Comparison of ENCODE assay signal across 12 cellular contexts in the genomic region with DNA sequence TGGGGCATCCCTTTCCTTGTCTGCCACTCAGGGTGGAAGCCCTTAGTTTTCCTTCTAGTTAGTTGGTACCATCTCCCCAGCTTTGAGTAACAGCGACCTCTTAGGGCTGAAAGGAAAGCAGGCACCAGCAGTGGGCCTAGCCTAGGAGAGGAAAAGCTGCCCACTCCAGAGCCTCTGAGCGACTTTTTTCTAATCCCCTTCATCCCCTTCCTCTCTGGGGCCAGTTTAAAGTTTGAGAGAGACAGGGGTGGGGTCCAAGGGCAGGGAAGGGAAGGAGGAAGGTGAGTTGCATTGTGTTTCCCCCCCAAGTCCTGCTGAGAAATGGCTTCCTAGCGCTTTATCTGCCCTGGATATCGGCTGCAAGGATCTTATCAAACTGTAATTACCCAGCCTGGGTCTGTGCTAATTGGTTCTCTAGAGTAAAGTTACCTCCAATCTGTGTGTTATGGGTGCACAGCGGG.
DNase-seq lines count a peak whose midpoint lies in the region; ATAC-seq, FAIRE-seq and TF ChIP-seq lines count a peak whose summit lies in the region.
"Had no signal": no experiment of that assay in that cellular context is flagged by ENCODE, and none has a peak within 500 bp of the region (broad histone marks: within the 10 kb centered on the region; RNA-seq: fewer than 3 reads in every experiment).

No MANE protein-coding gene starts in this region.

- H3K36me3 ChIP-seq in small intestine (ENCODE audit: control insufficient read depth in 2 of 2, insufficient read depth in 2 of 2, low read length in 2 of 2) = no peaks in the 10 kb centered on the region
- H3K36me3 ChIP-seq: BLaER1 treated with 17β-estradiol and CSF1 and Interleukin-3, amounts not matched to agents 10 nM and 100 nM had no signal

- ATAC-seq in activated T-cell treated with anti-CD3 and anti-CD28 coated beads, Interleukin-2, amount 50 U/mL, for 4 hours = no peak
- ATAC-seq: effector memory CD8-positive, alpha-beta T cell; left lobe of liver had no signal

- H3K4me3 Mint-ChIP-seq in H9 = no peak overlapping the region
- no peak overlapping the region for H3K4me3 Mint-ChIP-seq in activated T-cell treated with anti-CD3 and anti-CD28 coated beads, Interleukin-2, amount 50 U/mL, for 4 hours
- H3K4me3 Mint-ChIP-seq: effector memory CD8-positive, alpha-beta T cell had no signal

- no peak overlapping the region for H4K91ac ChIP-seq in H9 (ENCODE audit: insufficient read length, low read depth, low read length)

- H3K4me3 ChIP-seq in AG04450 (ENCODE audit: low read depth, low read length) (no peak overlapping the region), small intestine (ENCODE audit: low read depth in 1 of 2, low read length in 2 of 2) (no peak overlapping the region)
- H3K4me3 ChIP-seq: BLaER1 treated with 17β-estradiol and CSF1 and Interleukin-3, amounts not matched to agents 10 nM and 100 nM; SK-N-MC had no signal

- TF ChIP-seq CTCF in AG04450 (IDR thresholded peaks at IDR 0.05; ENCODE audit: low read depth, low read length) (peak; percentile 57), H9 (conservative IDR thresholded peaks at IDR 0.05) (peak; percentile 78)

- no peaks in the 10 kb centered on the region for H3K79me1 ChIP-seq in H9 (ENCODE audit: insufficient read depth, low read depth, low read length, poor library complexity, severe bottlenecking)

- H3K79me2 ChIP-seq in H9 (ENCODE audit: insufficient read depth, low read length) = no peaks in the 10 kb centered on the region

- H4K5ac ChIP-seq in H9 (ENCODE audit: insufficient read length, low read depth, low read length) = no peak overlapping the region

- H3K56ac ChIP-seq in H9 (ENCODE audit: insufficient read length, low read depth, low read length) = no peak overlapping the region

- H2BK12ac ChIP-seq in H9 (ENCODE audit: insufficient read length, low read depth, low read length) = no peak overlapping the region

- H2BK20ac ChIP-seq in H9 (ENCODE audit: low read depth, low read length, poor library complexity, severe bottlenecking) = no peak overlapping the region

- H4K8ac ChIP-seq in H9 (replicated peaks; ENCODE audit: insufficient read length, low read depth, low read length) = no peak overlapping the region

- H3K4me1 ChIP-seq in H9 (ENCODE audit: insufficient read depth, low read length) = no peaks in the 10 kb centered on the region; the same call in 1 of the 2 replicates
- no peaks in the 10 kb centered on the region for H3K4me1 ChIP-seq in small intestine (ENCODE audit: control insufficient read depth in 2 of 2, insufficient read depth in 1 of 2, low read depth in 1 of 2, low read length in 1 of 2)

- peaks cover 16% of the 10 kb centered on the region for H3K27me3 Mint-ChIP-seq in H9 (ENCODE audit: low read depth)
- peaks cover 4% of the 10 kb centered on the region for H3K27me3 Mint-ChIP-seq in activated T-cell treated with anti-CD3 and anti-CD28 coated beads, Interleukin-2, amount 50 U/mL, for 4 hours (ENCODE audit: low read depth)

- FAIRE-seq in small intestine (lab: Jason Lieb, UNC) = no peak

- H3K27me3 ChIP-seq in AG04450 (ENCODE audit: control insufficient read depth, insufficient read depth, low read length) (peaks cover 2% of the 10 kb centered on the region), H9 (ENCODE audit: insufficient read depth, low read length) (no peaks in the 10 kb centered on the region), small intestine (ENCODE audit: control insufficient read depth in 2 of 2, insufficient read depth in 2 of 2, low read length in 2 of 2) (peaks cover 0 to 10% of the 10 kb centered on the region in 2 donors)
- H3K27me3 ChIP-seq: BLaER1 treated with 17β-estradiol and CSF1 and Interleukin-3, amounts not matched to agents 10 nM and 100 nM had no signal

- H3K36me3 Mint-ChIP-seq in H9 (ENCODE audit: insufficient read depth in 1 of 3, low read depth in 3 of 3) = no peaks in the 10 kb centered on the region
- no peaks in the 10 kb centered on the region for H3K36me3 Mint-ChIP-seq in activated T-cell treated with anti-CD3 and anti-CD28 coated beads, Interleukin-2, amount 50 U/mL, for 4 hours (ENCODE audit: insufficient read depth)

- no peak overlapping the region for H3K4me2 ChIP-seq in H9 (ENCODE audit: insufficient read depth, insufficient read length, low read length)
- H3K4me2 ChIP-seq: BLaER1 treated with 17β-estradiol and CSF1 and Interleukin-3, amounts not matched to agents 10 nM and 100 nM had no signal

- H3K27ac Mint-ChIP-seq in H9 = peak overlapping the region in 1 of 3 experiments; percentile 12; a peak in 1 of 7 replicates
- H3K27ac Mint-ChIP-seq: effector memory CD8-positive, alpha-beta T cell had no signal

- H2BK15ac ChIP-seq in H9 (ENCODE audit: low read depth, low read length) = no peak overlapping the region

- no peak overlapping the region for H3K23ac ChIP-seq in H9 (ENCODE audit: insufficient read length, low read depth, low read length)

- no peak overlapping the region for H3K9ac ChIP-seq in H9 (ENCODE audit: extremely low read depth, insufficient read length, low read length)
- H3K9ac ChIP-seq: BLaER1 treated with 17β-estradiol and CSF1 and Interleukin-3, amounts not matched to agents 10 nM and 100 nM had no signal

- CTCF ChIA-PET in AG04450 (lab: Charles Lee) = interaction anchor here (0.5 to 1.8 kb wide), 3 partner anchors 631 to 759 kb away, joined by 3 to 9 read pairs (median 3); no protein-coding TSS in a partner anchor

- no peak overlapping the region for H2BK5ac ChIP-seq in H9 (ENCODE audit: insufficient read length, low read length)

- no peak overlapping the region for H2BK120ac ChIP-seq in H9 (ENCODE audit: low read depth, low read length, poor library complexity, severe bottlenecking)

- H3K9me3 ChIP-seq in AG04450 (ENCODE audit: control insufficient read depth, insufficient read depth, low read length) (no peaks in the 10 kb centered on the region), H9 (ENCODE audit: control insufficient read depth, low read depth, low read length) (no peaks in the 10 kb centered on the region), small intestine (ENCODE audit: control insufficient read depth, low read depth) (no peaks in the 10 kb centered on the region)

- H3K9me3 Mint-ChIP-seq in H9 = no peaks in the 10 kb centered on the region
- peaks cover 8% of the 10 kb centered on the region for H3K9me3 Mint-ChIP-seq in activated T-cell treated with anti-CD3 and anti-CD28 coated beads, Interleukin-2, amount 50 U/mL, for 4 hours

- no peak overlapping the region for H2AK5ac ChIP-seq in H9 (ENCODE audit: insufficient read length, low read length)

- H3K4me1 Mint-ChIP-seq in H9 = peaks cover 2 to 4% of the 10 kb centered on the region in 2 experiments; a peak in 2 of 4 replicates
- H3K4me1 Mint-ChIP-seq in activated T-cell treated with anti-CD3 and anti-CD28 coated beads, Interleukin-2, amount 50 U/mL, for 4 hours (ENCODE audit: low read depth) = no peaks in the 10 kb centered on the region

- H3K14ac ChIP-seq in H9 (ENCODE audit: insufficient read depth, low read length) = no peak overlapping the region

- H3K4ac ChIP-seq in H9 (ENCODE audit: low read depth, low read length) = no peak overlapping the region

- WGBS in H9 (ENCODE audit: extremely low coverage, insufficient read length, low lambda C conversion rate) = no CpG with 5 or more reads among the region's 5 CpGs
- WGBS in small intestine, 3 donors = 37 to 55% (median 43%) methylated on average over 5 of the region's 5 CpGs

- no peak overlapping the region for H2AFZ ChIP-seq in H9 (ENCODE audit: low read length)

- H3T11ph ChIP-seq in H9 (ENCODE audit: low read length) = no peak overlapping the region

- POLR2A ChIA-PET in AG04450 (lab: Yijun Ruan, JAX) = no interaction called here

- no peaks in the 10 kb centered on the region for H4K20me1 ChIP-seq in H9 (ENCODE audit: control insufficient read depth, insufficient read depth, insufficient read length)
- H4K20me1 ChIP-seq: BLaER1 treated with 17β-estradiol and CSF1 and Interleukin-3, amounts not matched to agents 10 nM and 100 nM had no signal

- DNase-seq in AG04450 (ENCODE audit: low read depth, low spot score) (no peak), H9 (peak; percentile 57), NCI-H82 (lab: John Stamatoyannopoulos, UW) (peak; percentile 89), glomerular visceral epithelial cell (ENCODE audit: extremely low spot score) (peak; percentile 30), midbrain (lab: John Stamatoyannopoulos, UW) (no peak), small intestine (no peak), medulla oblongata (ENCODE audit: extremely low spot score) (no peak)
- no peak for DNase-seq in activated T-cell treated with anti-CD3 and anti-CD28 coated beads, Interleukin-2, amount 50 U/mL, for 4 hours
- DNase-seq: effector memory CD8-positive, alpha-beta T cell had no signal

- no peak overlapping the region for H3K27ac ChIP-seq in AG04450 (ENCODE audit: low read depth, low read length)
- no peak overlapping the region for H3K27ac ChIP-seq in H9 (ENCODE audit: insufficient read length, low read depth, low read length)
- H3K27ac ChIP-seq in small intestine (ENCODE audit: low read depth in 1 of 2, low read length in 1 of 2) = no peak overlapping the region
- H3K27ac ChIP-seq: BLaER1 treated with 17β-estradiol and CSF1 and Interleukin-3, amounts not matched to agents 10 nM and 100 nM; SK-N-MC had no signal

- no peaks in the 10 kb centered on the region for H3K23me2 ChIP-seq in H9 (ENCODE audit: insufficient read length, low read depth, low read length, poor library complexity, severe bottlenecking)

- no peak overlapping the region for H3K18ac ChIP-seq in H9 (ENCODE audit: insufficient read length, low read depth, low read length)

Comparison
In these comparisons a context has a peak if more than half of its experiments do, and no peak if none do; other contexts are left out.
1. DNase-seq: peak in H9 (single experiment), NCI-H82 (single experiment) and glomerular visceral epithelial cell (single experiment); none in AG04450 (single experiment), midbrain (single experiment), activated T-cell treated with anti-CD3 and anti-CD28 coated beads, Interleukin-2, amount 50 U/mL, for 4 hours (single experiment), small intestine (single experiment) and medulla oblongata (single experiment).